Comparison of ENCODE assay signal across 17 cellular contexts in the genomic region with DNA sequence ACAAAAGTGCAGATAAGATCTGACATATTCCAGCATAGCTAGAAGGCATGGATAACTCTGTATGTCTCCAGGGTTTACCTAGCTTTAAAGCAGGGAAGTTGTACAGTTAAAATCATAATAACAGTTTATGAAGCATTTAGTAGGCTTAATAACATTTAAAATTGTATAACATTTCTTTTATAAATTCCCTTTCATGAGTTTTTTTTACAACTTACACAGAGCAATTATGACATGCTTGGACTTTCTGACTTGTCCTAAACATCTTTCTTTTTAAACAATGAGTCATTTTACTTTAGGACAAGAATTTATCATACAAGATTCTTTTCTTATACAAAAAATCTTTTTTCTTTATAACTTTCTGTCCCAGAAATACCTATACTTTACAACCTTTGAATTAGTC.
DNase-seq lines count a peak whose midpoint lies in the region; ATAC-seq and TF ChIP-seq lines count a peak whose summit lies in the region.
"Had no signal": no experiment of that assay in that cellular context is flagged by ENCODE, and none has a peak within 500 bp of the region (broad histone marks: within the 10 kb centered on the region; RNA-seq: fewer than 3 reads in every experiment).

No MANE protein-coding gene starts in this region.

- TF ChIP-seq CTCF in HEK293 (tag by site-specific recombination; IDR thresholded peaks at IDR 0.05) (no peak), endodermal cell (conservative IDR thresholded peaks at IDR 0.05) (no peak)

- H3K27me3 Mint-ChIP-seq in endodermal cell (ENCODE audit: insufficient read depth), result no peaks in the 10 kb centered on the region
- H3K27me3 Mint-ChIP-seq: CD4-positive, alpha-beta T cell; IgD-negative memory B cell had no signal

- ATAC-seq in HG03025 (IDR thresholded peaks at IDR 0.05; ENCODE audit: low FRiP score, unreplicated experiment), result no peak
- no peak for ATAC-seq in HG02973 (IDR thresholded peaks at IDR 0.05; ENCODE audit: unreplicated experiment)
- ATAC-seq: GM12878, HepG2 had no signal

- H3K27ac Mint-ChIP-seq in endodermal cell, result no peak overlapping the region
- H3K27ac Mint-ChIP-seq: CD4-positive, alpha-beta T cell; HFFc6; IgD-negative memory B cell had no signal

- DNase-seq in ELR (ENCODE audit: low read depth) (peak; percentile 3), endodermal cell (no peak), NCI-H1417 treated with DMSO at 0.1 percent for 48 hours (lab: John Stamatoyannopoulos, UW) (no peak)
- DNase-seq: AML-193; Caco-2; CD4-positive, alpha-beta T cell; DMS79 treated with DMSO at 0.1 percent for 48 hours; HCEC 1CT; HFFc6; KBM-7 had no signal

- no peaks in the 10 kb centered on the region for H3K36me3 ChIP-seq in HEK293 (ENCODE audit: control insufficient read depth in 2 of 2, insufficient read depth in 1 of 2, low read length in 2 of 2)
- H3K36me3 ChIP-seq in endodermal cell (ENCODE audit: control insufficient read depth, insufficient read depth, low read length), result no peaks in the 10 kb centered on the region

- H3K27me3 ChIP-seq in endodermal cell (ENCODE audit: control insufficient read depth, insufficient read depth, low read length, poor library complexity, severe bottlenecking), result no peaks in the 10 kb centered on the region

- H3K9me3 ChIP-seq in HEK293 (ENCODE audit: control insufficient read depth, insufficient read depth, low read depth, low read length), result no peaks in the 10 kb centered on the region
- H3K9me3 ChIP-seq in endodermal cell (ENCODE audit: control insufficient read depth, low read length), result peaks cover 59% of the 10 kb centered on the region
- H3K9me3 ChIP-seq: Caco-2 had no signal

- H3K9ac ChIP-seq in endodermal cell (ENCODE audit: extremely low read depth, low read length, poor library complexity, severe bottlenecking), result no peak overlapping the region

- POLR2A ChIA-PET in HEK293 (lab: Yijun Ruan, JAX), result no interaction called here

- H3K4me3 ChIP-seq in HEK293 (ENCODE audit: low read depth, low read length) (no peak overlapping the region), endodermal cell (ENCODE audit: low read length) (peak overlapping the region; percentile 47)
- H3K4me3 ChIP-seq: GM12878 had no signal

- no peaks in the 10 kb centered on the region for H3K4me1 Mint-ChIP-seq in endodermal cell
- H3K4me1 Mint-ChIP-seq: IgD-negative memory B cell had no signal

- H3K9me3 Mint-ChIP-seq in endodermal cell, result peaks cover 90% of the 10 kb centered on the region

- H3K4me3 Mint-ChIP-seq in endodermal cell, result no peak overlapping the region
- H3K4me3 Mint-ChIP-seq: CD4-positive, alpha-beta T cell; HFFc6; IgD-negative memory B cell had no signal

- H3K27ac ChIP-seq in HEK293 (ENCODE audit: extremely low read depth, low read depth, low read length) (no peak overlapping the region), endodermal cell (ENCODE audit: low read depth, low read length) (no peak overlapping the region)
- H3K27ac ChIP-seq: C4-2B had no signal

- CTCF ChIA-PET in HEK293 (lab: Yijun Ruan, JAX), result no interaction called here

- H3K4me1 ChIP-seq in HEK293 (ENCODE audit: control insufficient read depth, insufficient read depth, low read length) (no peaks in the 10 kb centered on the region), endodermal cell (ENCODE audit: control insufficient read depth, insufficient read depth, low read length) (no peaks in the 10 kb centered on the region)
- H3K4me1 ChIP-seq: Caco-2 had no signal

- peaks cover 45% of the 10 kb centered on the region for H3K36me3 Mint-ChIP-seq in endodermal cell (ENCODE audit: low read depth)
- H3K36me3 Mint-ChIP-seq: IgD-negative memory B cell had no signal

TF ChIP-seq in HEK293, 187 proteins besides CTCF, POLR2A, EP300 and RAD21 (continues in another document):
- TF ChIP-seq ZNF24 (tag by site-specific recombination; IDR thresholded peaks at IDR 0.05) (no peak), ZNF473 (tag by site-specific recombination; IDR thresholded peaks at IDR 0.05) (no peak), OSR2 (tag by site-specific recombination; IDR thresholded peaks at IDR 0.05) (no peak), ZNF549 (tag by site-specific recombination; IDR thresholded peaks at IDR 0.05) (0 out of 2 replicates have a peak, but pooled peaks have one; percentile 58), ZNF214 (tag by site-specific recombination; IDR thresholded peaks at IDR 0.05; ENCODE audit: borderline replicate concordance) (no peak), ZNF416 (tag by site-specific recombination; IDR thresholded peaks at IDR 0.05) (no peak), TRIM28 (IDR thresholded peaks at IDR 0.05; ENCODE audit: borderline replicate concordance, low read length) (peak; percentile 87; the same call in 1 of the 2 replicates), ZBTB17 (tag by site-specific recombination; IDR thresholded peaks at IDR 0.05) (no peak), ZNF560 (tag by site-specific recombination; IDR thresholded peaks at IDR 0.05; ENCODE audit: borderline replicate concordance) (no peak), ZNF280C (tag by site-specific recombination; IDR thresholded peaks at IDR 0.05) (no peak), YY2 (tag by site-specific recombination; IDR thresholded peaks at IDR 0.05) (no peak), ZNF292 (tag by site-specific recombination; IDR thresholded peaks at IDR 0.05; ENCODE audit: borderline replicate concordance, low read depth) (no peak), SETDB1 (IDR thresholded peaks at IDR 0.05; ENCODE audit: insufficient read length, low read length) (peak; percentile 98), ELK4 (IDR thresholded peaks at IDR 0.05; ENCODE audit: borderline replicate concordance, low read depth, low read length) (no peak), ZBTB11 (tag by site-specific recombination; conservative IDR thresholded peaks at IDR 0.05; ENCODE audit: low read depth) (no peak)
